In genomic region chr6:42845327-42845694, GRCh38 we compare ENCODE assay signal across 25 cellular contexts. TPM values are rescaled to one million over a fixed set of nuclear protein-coding genes. Genes with fewer than 3 reads are reported as not detected.
DNase-seq lines count a peak whose midpoint lies in the region; ATAC-seq and TF ChIP-seq lines count a peak whose summit lies in the region.
"Had no signal": no experiment of that assay in that cellular context is flagged by ENCODE, and none has a peak within 500 bp of the region (broad histone marks: within the 10 kb centered on the region; RNA-seq: fewer than 3 reads in every experiment).

No MANE protein-coding gene starts in this region.

- H3K4me3 Mint-ChIP-seq in activated T-cell treated with anti-CD3 and anti-CD28 coated beads, Interleukin-2, amount 50 U/mL, for 4 hours, result no peak overlapping the region
- H3K4me3 Mint-ChIP-seq: activated CD4-positive, alpha-beta memory T cell treated with anti-CD3 and anti-CD28 coated beads for 36 hours; activated naive CD8-positive, alpha-beta T cell; memory B cell; naive B cell; stimulated activated naive CD8-positive, alpha-beta T cell treated with anti-CD3 and anti-CD28 coated beads, Interleukin-15, amount 100 ng/mL, for 72 hours had no signal

- H3K36me3 Mint-ChIP-seq in activated T-cell treated with anti-CD3 and anti-CD28 coated beads, Interleukin-2, amount 50 U/mL, for 4 hours (ENCODE audit: insufficient read depth), result peaks cover 19% of the 10 kb centered on the region

- H3K9me3 Mint-ChIP-seq in activated T-cell treated with anti-CD3 and anti-CD28 coated beads, Interleukin-2, amount 50 U/mL, for 4 hours, result no peaks in the 10 kb centered on the region
- H3K9me3 Mint-ChIP-seq: activated CD4-positive, alpha-beta memory T cell treated with anti-CD3 and anti-CD28 coated beads for 36 hours; memory B cell; naive B cell; stimulated activated naive CD8-positive, alpha-beta T cell treated with anti-CD3 and anti-CD28 coated beads, Interleukin-15, amount 100 ng/mL, for 72 hours had no signal

- H3K4me3 ChIP-seq in WERI-Rb-1 (ENCODE audit: low read depth, low read length), result no peak overlapping the region
- H3K4me3 ChIP-seq: cardiac muscle cell, coronary artery had no signal

- DNase-seq in COLO668 (lab: John Stamatoyannopoulos, UW; ENCODE audit: unreplicated experiment) (peak; percentile 43), HuH-7 (ENCODE audit: low spot score) (peak; percentile 52), WERI-Rb-1 (peak; percentile 32), myocyte (ENCODE audit: low read depth) (peak; percentile 5), GM10266 (ENCODE audit: extremely low spot score) (no peak), midbrain (lab: John Stamatoyannopoulos, UW) (no peak)
- no peak for DNase-seq in activated T-cell treated with anti-CD3 and anti-CD28 coated beads, Interleukin-2, amount 50 U/mL, for 4 hours
- DNase-seq: activated CD4-positive, alpha-beta memory T cell treated with anti-CD3 and anti-CD28 coated beads for 36 hours; activated CD8-positive, alpha-beta memory T cell treated with anti-CD3 and anti-CD28 coated beads, Interleukin-2, amount 50 U/mL, for 4 hours; aorta; COR-L47; effector memory CD4-positive, alpha-beta T cell; H7; head of caudate nucleus; KBM-7; naive B cell; NCI-H1105 treated with DMSO at 0.1 percent for 48 hours; NCI-H774; RPMI8226; stimulated activated CD8-positive, alpha-beta memory T cell treated with anti-CD3 and anti-CD28 coated beads, Interleukin-4, amount 100 ng/mL, for 48 hours; stimulated activated naive CD8-positive, alpha-beta T cell treated with anti-CD3 and anti-CD28 coated beads, Interleukin-15, amount 100 ng/mL, for 72 hours had no signal

- H3K36me3 ChIP-seq in WERI-Rb-1, result peaks cover 5% of the 10 kb centered on the region; the same call in 1 of the 2 replicates
- H3K36me3 ChIP-seq: cardiac muscle cell had no signal

- no peak overlapping the region for H3K27ac ChIP-seq in WERI-Rb-1
- H3K27ac ChIP-seq: cardiac muscle cell, coronary artery had no signal

- no peaks in the 10 kb centered on the region for H3K9me3 ChIP-seq in WERI-Rb-1 (ENCODE audit: severe bottlenecking)

- peaks cover 9% of the 10 kb centered on the region for H3K4me1 Mint-ChIP-seq in activated T-cell treated with anti-CD3 and anti-CD28 coated beads, Interleukin-2, amount 50 U/mL, for 4 hours (ENCODE audit: low read depth)

- no peaks in the 10 kb centered on the region for H3K27me3 Mint-ChIP-seq in activated T-cell treated with anti-CD3 and anti-CD28 coated beads, Interleukin-2, amount 50 U/mL, for 4 hours (ENCODE audit: low read depth)
- H3K27me3 Mint-ChIP-seq: activated CD4-positive, alpha-beta memory T cell treated with anti-CD3 and anti-CD28 coated beads for 36 hours; activated naive CD8-positive, alpha-beta T cell; memory B cell; naive B cell; stimulated activated naive CD8-positive, alpha-beta T cell treated with anti-CD3 and anti-CD28 coated beads, Interleukin-15, amount 100 ng/mL, for 72 hours had no signal

- no peak for ATAC-seq in activated T-cell treated with anti-CD3 and anti-CD28 coated beads, Interleukin-2, amount 50 U/mL, for 4 hours
- ATAC-seq: stimulated activated naive CD8-positive, alpha-beta T cell treated with anti-CD3 and anti-CD28 coated beads, Interleukin-15, amount 100 ng/mL, for 72 hours had no signal

- no peak for TF ChIP-seq CTCF in WERI-Rb-1 (IDR thresholded peaks at IDR 0.05; ENCODE audit: low read depth, low read length)
- TF ChIP-seq CTCF in GM10266 (IDR thresholded peaks at IDR 0.05; ENCODE audit: control insufficient read depth, insufficient read depth, low read depth, missing control alignments), result no peak

- no peaks in the 10 kb centered on the region for H3K27me3 ChIP-seq in WERI-Rb-1 (ENCODE audit: insufficient read depth, low read depth, severe bottlenecking)
- H3K27me3 ChIP-seq: cardiac muscle cell had no signal

RNA-seq across cellular contexts. Expression of gene RPL7L1, which starts 34.1 kb away (rescaled TPM):
- 110 and 113 TPM in 2 replicates for total RNA-seq in myocyte
- polyA plus RNA-seq in myocyte (2012), result 72.7 TPM
- total RNA-seq in activated T-cell treated with anti-CD3 and anti-CD28 coated beads, Interleukin-2, amount 50 U/mL, for 4 hours, result 100 to 1,000 TPM; 262 to 307 (median 280) TPM

Comparison
In these comparisons a context has a peak if more than half of its experiments do, and no peak if none do; other contexts are left out.
1. DNase-seq: peak in COLO668 (single experiment), HuH-7 (single experiment), WERI-Rb-1 (single experiment) and myocyte (single experiment); none in GM10266 (single experiment), midbrain (single experiment) and activated T-cell treated with anti-CD3 and anti-CD28 coated beads, Interleukin-2, amount 50 U/mL, for 4 hours (single experiment).